Comparison of ENCODE assay signal across 8 cellular contexts in genomic region chr6:87722831-87723726, GRCh38. TPM values are rescaled to one million over a fixed set of nuclear protein-coding genes. Genes with fewer than 3 reads are reported as not detected.
DNase-seq lines count a peak whose midpoint lies in the region; ATAC-seq and TF ChIP-seq lines count a peak whose summit lies in the region.

No MANE protein-coding gene starts in this region.

- peak overlapping the region; percentile 19 to 22 for H3K27ac Mint-ChIP-seq in effector memory CD8-positive, alpha-beta T cell

- H3K27me3 Mint-ChIP-seq in effector memory CD8-positive, alpha-beta T cell, result no peaks in the 10 kb centered on the region

- CTCF ChIA-PET in RWPE1 (lab: Yijun Ruan, JAX), result interaction anchor here (0.7 kb wide), 1 partner anchor 1058 kb away, joined by 4 read pairs; no protein-coding TSS in a partner anchor

- no peaks in the 10 kb centered on the region for H3K36me3 ChIP-seq in aorta (ENCODE audit: control insufficient read depth in 1 of 2, insufficient read depth in 2 of 2, low read length in 1 of 2)

- POLR2A ChIA-PET in RWPE1 (lab: Yijun Ruan, JAX; ENCODE audit: low non-redundant PET), result no interaction called here

- WGBS in aorta, 2 donors, result 28 to 41% methylated on average over 8 of the region's 8 CpGs

- H3K9me3 ChIP-seq in aorta (ENCODE audit: control insufficient read depth, low read length), result no peaks in the 10 kb centered on the region

- H3K4me3 ChIP-seq in aorta (ENCODE audit: low read length in 2 of 2), result no peak overlapping the region

- TF ChIP-seq CTCF in RWPE1 (conservative IDR thresholded peaks at IDR 0.05; ENCODE audit: low read depth), result no peak

- H3K4me1 ChIP-seq in aorta (ENCODE audit: control insufficient read depth in 1 of 2, insufficient read depth in 2 of 2, low read length in 2 of 2), result peaks cover 0 to 4% of the 10 kb centered on the region in 2 donors

- H3K4me1 Mint-ChIP-seq in effector memory CD8-positive, alpha-beta T cell (ENCODE audit: low read depth in 2 of 2), result peaks cover 28 to 31% of the 10 kb centered on the region in 2 donors

- H3K27ac ChIP-seq in RWPE1, result peak overlapping the region; percentile 41
- H3K27ac ChIP-seq in aorta (ENCODE audit: low read depth in 1 of 2, low read length in 2 of 2), result no peak overlapping the region

- ATAC-seq in HG02870 (IDR thresholded peaks at IDR 0.05; ENCODE audit: unreplicated experiment), result peak; percentile 38
- ATAC-seq in effector memory CD8-positive, alpha-beta T cell (replicated peaks), result no peak
- ATAC-seq in aorta (ENCODE audit: low FRiP score), result peak; percentile 91
- ATAC-seq in GM19455 (IDR thresholded peaks at IDR 0.05; ENCODE audit: unreplicated experiment), result no peak
- no peak for ATAC-seq in GM21825 (IDR thresholded peaks at IDR 0.05; ENCODE audit: unreplicated experiment)

- H3K4me3 Mint-ChIP-seq in effector memory CD8-positive, alpha-beta T cell, result peak overlapping the region in 1 of 2 donors; percentile 14

- H3K27me3 ChIP-seq in aorta (ENCODE audit: control insufficient read depth in 1 of 2, insufficient read depth in 2 of 2, low read length in 1 of 2), result no peaks in the 10 kb centered on the region

- DNase-seq in GF-D8 (lab: John Stamatoyannopoulos, UW) (peak; percentile 49), RWPE1 (ENCODE audit: low spot score) (peak; percentile 87), lung microvascular endothelial cell (ENCODE audit: low read depth in 2 of 2) (peak; percentile 48 to 83), aorta (peak; percentile 82 to 83)
- DNase-seq in effector memory CD8-positive, alpha-beta T cell, result no peak

- H3K36me3 Mint-ChIP-seq in effector memory CD8-positive, alpha-beta T cell (ENCODE audit: insufficient read depth), result no peaks in the 10 kb centered on the region

- intact Hi-C loops in aorta (cut with DNase I), result no loop called here

- H3K9me3 Mint-ChIP-seq in effector memory CD8-positive, alpha-beta T cell, result no peaks in the 10 kb centered on the region

RNA-seq across cellular contexts. Expression of gene AKIRIN2, which starts 21.0 kb away (rescaled TPM):
- total RNA-seq in lung microvascular endothelial cell (9.8 and 15.7 TPM in 2 replicates), aorta (10 to 100 TPM; 38.5 to 43.5 TPM)
- 10 to 100 TPM; 17.8 to 25.1 TPM for polyA plus RNA-seq in aorta

Comparison
In these comparisons a context has a peak if more than half of its experiments do, and no peak if none do; other contexts are left out.
1. DNase-seq: peak in GF-D8 (single experiment), RWPE1 (single experiment), lung microvascular endothelial cell (2 of 2) and aorta (2 of 2); none in effector memory CD8-positive, alpha-beta T cell (0 of 3).
2. ATAC-seq: peak in HG02870 (single experiment) and aorta (single experiment); none in effector memory CD8-positive, alpha-beta T cell (single experiment), GM19455 (single experiment) and GM21825 (single experiment).